ENCODE assay signal across 12 cellular contexts in the genomic region with DNA sequence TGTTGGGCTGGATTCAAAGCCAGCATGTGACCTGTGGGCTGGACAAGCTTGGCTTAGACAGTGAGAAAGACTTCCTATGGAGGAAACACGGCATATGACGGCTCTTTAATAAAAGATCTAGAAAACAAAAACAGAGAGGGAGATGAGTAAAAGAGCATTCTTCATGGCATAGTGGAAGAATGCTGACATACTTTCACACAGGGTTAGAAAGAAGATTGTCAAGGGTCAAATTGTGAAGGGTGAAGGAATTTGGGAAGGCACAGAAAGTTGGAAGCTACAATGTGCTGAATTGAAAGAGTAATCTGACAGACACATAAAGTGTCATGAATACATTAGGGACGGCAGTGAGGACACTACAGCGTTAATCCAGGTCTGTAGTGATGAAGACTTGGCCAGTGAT.
A peak's percentile ranks its signal among the peaks of the same experiment; 100 is the strongest.
DNase-seq lines count a peak whose midpoint lies in the region; TF ChIP-seq lines count a peak whose summit lies in the region.
"Had no signal": no experiment of that assay in that cellular context is flagged by ENCODE, and none has a peak within 500 bp of the region (broad histone marks: within the 10 kb centered on the region; RNA-seq: fewer than 3 reads in every experiment).

No MANE protein-coding gene starts in this region.

- no peak overlapping the region for H2AFZ ChIP-seq in KMS-11 (ENCODE audit: low read depth)

- no peaks in the 10 kb centered on the region for H3K9me3 Mint-ChIP-seq in endothelial cell (ENCODE audit: unreplicated experiment)
- no peaks in the 10 kb centered on the region for H3K9me3 Mint-ChIP-seq in neural crest cell
- H3K9me3 Mint-ChIP-seq: activated B cell treated with CpG ODN at 0.5 μM for 24 hours; central memory CD8-positive, alpha-beta T cell had no signal

- H3K36me3 Mint-ChIP-seq in endothelial cell (ENCODE audit: low read depth, unreplicated experiment) (no peaks in the 10 kb centered on the region), neural crest cell (ENCODE audit: low read depth) (no peaks in the 10 kb centered on the region)

- H3K27me3 ChIP-seq in KMS-11 (ENCODE audit: insufficient read depth, low read depth) = no peaks in the 10 kb centered on the region
- H3K27me3 ChIP-seq: testis had no signal

- H3K27ac ChIP-seq in KMS-11 = no peak overlapping the region
- H3K27ac ChIP-seq: testis had no signal

- DNase-seq in EH (ENCODE audit: low read depth) (peak; percentile 83), endothelial cell (ENCODE audit: low spot score) (no peak), neural crest cell (ENCODE audit: low read depth, low spot score) (no peak), NOMO-1 (lab: John Stamatoyannopoulos, UW; ENCODE audit: unreplicated experiment in 2 of 2) (no peak), NCI-H2171 (lab: John Stamatoyannopoulos, UW) (no peak)
- no peak for DNase-seq in stimulated activated naive CD4-positive, alpha-beta T cell treated with Interleukin-2 at 50 U/mL for 16 hours (lab: John Stamatoyannopoulos, UW)
- no peak for DNase-seq in activated T-cell treated with anti-CD3 and anti-CD28 coated beads, Interleukin-2, amount 50 U/mL, for 48 hours
- DNase-seq: activated B cell treated with CpG ODN at 0.5 μM for 24 hours, testis had no signal

- H3K27me3 Mint-ChIP-seq in endothelial cell (ENCODE audit: unreplicated experiment) (no peaks in the 10 kb centered on the region), neural crest cell (ENCODE audit: low read depth) (no peaks in the 10 kb centered on the region)
- H3K27me3 Mint-ChIP-seq: activated B cell treated with CpG ODN at 0.5 μM for 24 hours; central memory CD8-positive, alpha-beta T cell had no signal

- no peaks in the 10 kb centered on the region for H4K20me1 ChIP-seq in KMS-11 (ENCODE audit: insufficient read depth)

- H3K36me3 ChIP-seq in KMS-11 (ENCODE audit: insufficient read depth) = no peaks in the 10 kb centered on the region

- no peak overlapping the region for H3K9ac ChIP-seq in KMS-11

- TF ChIP-seq CTCF in KMS-11 (conservative IDR thresholded peaks at IDR 0.05; ENCODE audit: low read depth, low read length) = no peak
- TF ChIP-seq CTCF in endothelial cell (IDR thresholded peaks at IDR 0.05; ENCODE audit: unreplicated experiment) = no peak
- no peak for TF ChIP-seq CTCF in neural crest cell (conservative IDR thresholded peaks at IDR 0.05)

- peaks cover 14% of the 10 kb centered on the region for H3K4me1 Mint-ChIP-seq in endothelial cell (ENCODE audit: unreplicated experiment)
- peaks cover 17% of the 10 kb centered on the region for H3K4me1 Mint-ChIP-seq in neural crest cell

- H3K27ac Mint-ChIP-seq in endothelial cell (ENCODE audit: unreplicated experiment) (peak overlapping the region; percentile 59), neural crest cell (ENCODE audit: unreplicated experiment) (peak overlapping the region; percentile 0)
- H3K27ac Mint-ChIP-seq: activated B cell treated with CpG ODN at 0.5 μM for 24 hours had no signal

- H3K79me2 ChIP-seq in KMS-11 (ENCODE audit: insufficient read depth, low read depth) = no peaks in the 10 kb centered on the region

- no peak overlapping the region for H3K4me3 Mint-ChIP-seq in endothelial cell (ENCODE audit: unreplicated experiment)
- H3K4me3 Mint-ChIP-seq in neural crest cell = no peak overlapping the region
- H3K4me3 Mint-ChIP-seq: central memory CD8-positive, alpha-beta T cell had no signal

- H3K4me1 ChIP-seq in KMS-11 (ENCODE audit: low read depth, poor library complexity, severe bottlenecking) = peaks cover 34% of the 10 kb centered on the region
- H3K4me1 ChIP-seq: Caco-2, testis had no signal

- H3K4me3 ChIP-seq in KMS-11 (IDR thresholded peaks at IDR 0.05; ENCODE audit: insufficient read depth, low read depth, low read length) = no peak overlapping the region
- H3K4me3 ChIP-seq: testis had no signal

- peak overlapping the region; percentile 45; the same call in 1 of the 2 replicates for H3K4me2 ChIP-seq in KMS-11
